ENCODE assay signal across 28 cellular contexts in the genomic region with DNA sequence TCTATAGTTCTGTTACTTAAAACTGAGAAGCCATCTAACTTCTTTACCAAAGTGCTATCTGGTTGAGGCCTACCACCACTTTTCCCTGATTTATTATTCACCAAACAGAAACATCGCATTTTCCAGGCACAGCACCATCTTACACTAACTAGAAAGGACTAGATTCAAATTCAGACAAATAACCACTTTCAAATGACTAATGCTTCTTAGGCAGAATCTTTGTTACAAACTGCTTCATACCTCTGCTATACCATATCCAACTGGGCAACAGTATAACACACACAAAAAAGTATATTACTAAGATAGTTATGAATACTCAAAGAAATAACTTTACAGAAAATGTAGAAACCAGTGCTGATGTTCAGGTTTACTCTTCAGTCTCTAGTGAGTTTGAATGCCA.
"Had no signal": no experiment of that assay in that cellular context is flagged by ENCODE, and none has a peak within 500 bp of the region (broad histone marks: within the 10 kb centered on the region; RNA-seq: fewer than 3 reads in every experiment).

No MANE protein-coding gene starts in this region.

- DNase-seq: activated CD4-positive, alpha-beta memory T cell treated with anti-CD3 and anti-CD28 coated beads, Interleukin-2, amount 10 ng/mL, durations not matched to agents 7 days and 5 days; activated CD4-positive, alpha-beta T cell treated with anti-CD3 and anti-CD28 coated beads, Interleukin-2, amount 10 ng/mL, durations not matched to agents 7 days and 5 days; activated CD8-positive, alpha-beta memory T cell treated with anti-CD3 and anti-CD28 coated beads, Interleukin-2, amount 50 U/mL, for 4 hours; activated gamma-delta T cell treated with Interleukin-2 at 50 U/mL for 16 hours; activated naive CD4-positive, alpha-beta T cell treated with anti-CD3 and anti-CD28 coated beads, Interleukin-2, amount 50 U/mL, for 16 hours; activated T-cell treated with anti-CD3 and anti-CD28 coated beads, Interleukin-2, amount 50 U/mL, for 1 hour; brain microvascular endothelial cell; cerebellar nuclear complex; IMR-90; Kasumi-1; KBM-7; NCI-H1048; NCI-H146; NCI-H1930; NCI-H2107; NCI-H2171 treated with DMSO at 0.1 percent for 48 hours; NCI-H226; NCI-H510A; NCI-H526 treated with DMSO at 0.1 percent for 48 hours; OCI-M1; Peyer's patch; Right ventricle myocardium superior; SJCRH30; SK-N-SH; T-helper 1 cell had no signal

- H3K4me3 ChIP-seq: Peyer's patch, SJCRH30 had no signal

- H3K4me3 Mint-ChIP-seq: activated CD4-positive, alpha-beta memory T cell treated with anti-CD3 and anti-CD28 coated beads, Interleukin-2, amount 10 ng/mL, durations not matched to agents 7 days and 5 days; activated CD4-positive, alpha-beta T cell treated with anti-CD3 and anti-CD28 coated beads, Interleukin-2, amount 10 ng/mL, durations not matched to agents 7 days and 5 days had no signal

- ATAC-seq: activated CD4-positive, CD25-positive, alpha-beta regulatory T cell treated with anti-CD3 and anti-CD28 coated beads, Interleukin-2, amount 50 U/mL, for 24 hours had no signal

- H3K27ac Mint-ChIP-seq: activated CD4-positive, alpha-beta memory T cell treated with anti-CD3 and anti-CD28 coated beads, Interleukin-2, amount 10 ng/mL, durations not matched to agents 7 days and 5 days; activated CD4-positive, alpha-beta T cell treated with anti-CD3 and anti-CD28 coated beads, Interleukin-2, amount 10 ng/mL, durations not matched to agents 7 days and 5 days; activated T-helper 2 cell treated with anti-CD3 and anti-CD28 coated beads, Interferon-gamma antibody, Interleukin-2, Interleukin-4, amounts not matched to agents 10 μg/mL and 5 μg/mL and 100 μg/mL, durations not matched to agents 14 hours and 24 hours and 36 hours had no signal

- H3K27me3 ChIP-seq: brain microvascular endothelial cell, Peyer's patch, SJCRH30 had no signal

- H3K9me3 Mint-ChIP-seq: activated CD4-positive, alpha-beta memory T cell treated with anti-CD3 and anti-CD28 coated beads, Interleukin-2, amount 10 ng/mL, durations not matched to agents 7 days and 5 days; activated CD4-positive, alpha-beta T cell treated with anti-CD3 and anti-CD28 coated beads, Interleukin-2, amount 10 ng/mL, durations not matched to agents 7 days and 5 days; activated T-helper 2 cell treated with anti-CD3 and anti-CD28 coated beads, Interferon-gamma antibody, Interleukin-2, Interleukin-4, amounts not matched to agents 10 μg/mL and 5 μg/mL and 100 μg/mL, durations not matched to agents 14 hours and 24 hours and 36 hours had no signal

- H3K9me3 ChIP-seq: Peyer's patch, SJCRH30, SK-N-SH had no signal

- H3K27ac ChIP-seq: brain microvascular endothelial cell, Peyer's patch, RWPE1, SJCRH30 had no signal

- H3K27me3 Mint-ChIP-seq: activated CD4-positive, alpha-beta memory T cell treated with anti-CD3 and anti-CD28 coated beads, Interleukin-2, amount 10 ng/mL, durations not matched to agents 7 days and 5 days; activated CD4-positive, alpha-beta T cell treated with anti-CD3 and anti-CD28 coated beads, Interleukin-2, amount 10 ng/mL, durations not matched to agents 7 days and 5 days had no signal

- H3K4me2 ChIP-seq: SK-N-SH had no signal

- H3K9me2 ChIP-seq: SK-N-SH had no signal

- H3K4me1 ChIP-seq: Peyer's patch, SJCRH30 had no signal

- H3K4me1 Mint-ChIP-seq: activated CD4-positive, alpha-beta memory T cell treated with anti-CD3 and anti-CD28 coated beads, Interleukin-2, amount 10 ng/mL, durations not matched to agents 7 days and 5 days had no signal
